Comparison of ENCODE assay signal across 1 cellular context in the genomic region with DNA sequence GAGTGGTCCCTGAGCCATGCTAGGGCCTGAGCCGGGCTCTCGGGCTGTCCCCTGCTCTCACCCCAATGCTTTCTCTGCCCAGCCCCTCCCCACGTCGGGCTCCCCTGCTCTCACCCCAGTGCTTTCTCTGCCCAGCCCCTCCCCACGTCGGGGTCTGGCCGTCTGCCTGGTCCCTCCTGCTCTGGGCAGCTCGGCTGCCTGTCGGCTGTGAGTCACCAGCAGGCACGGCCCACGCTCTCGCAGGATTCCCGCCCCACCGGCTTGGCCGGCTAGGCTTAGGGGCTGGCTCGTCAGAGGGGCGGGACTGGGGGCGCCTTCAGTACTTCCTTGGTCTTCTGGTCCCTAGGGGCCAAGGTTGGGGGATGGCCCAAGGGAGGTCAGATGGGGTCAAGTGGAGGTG.
TF ChIP-seq lines count a peak whose summit lies in the region.

No MANE protein-coding gene starts in this region.

TF ChIP-seq in endothelial cell of umbilical vein, 7 proteins besides CTCF, POLR2A, EP300 and RAD21:
- TF ChIP-seq FOS (IDR thresholded peaks at IDR 0.05; ENCODE audit: borderline replicate concordance, insufficient read depth, low read length) (peak; percentile 57), POLR2AphosphoS5 (IDR thresholded peaks at IDR 0.05; ENCODE audit: insufficient read depth, low read depth, low read length) (no peak)
